In the genomic region with DNA sequence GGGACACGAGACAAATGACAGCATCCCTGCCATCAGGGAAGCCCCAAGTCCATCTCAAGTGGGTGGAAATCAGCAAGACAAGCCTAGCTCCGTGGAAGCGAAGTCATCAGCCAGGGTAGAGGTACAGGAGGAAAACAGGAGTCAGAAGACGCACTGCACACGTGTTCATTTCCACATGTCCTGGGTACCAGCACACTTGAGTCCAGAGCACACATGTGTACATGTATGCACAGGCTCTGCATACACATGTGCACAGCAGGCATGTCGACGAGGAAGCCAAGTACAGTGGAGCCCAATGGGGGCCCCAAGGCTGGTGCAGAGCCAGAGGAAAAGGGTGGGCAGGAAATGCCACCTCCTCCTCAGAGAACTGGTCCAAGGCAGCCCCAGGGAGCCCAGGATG, we compare ENCODE assay signal across 19 cellular contexts.
"Had no signal": no experiment of that assay in that cellular context is flagged by ENCODE, and none has a peak within 500 bp of the region (broad histone marks: within the 10 kb centered on the region; RNA-seq: fewer than 3 reads in every experiment).

No MANE protein-coding gene starts in this region.

- H3K4me1 ChIP-seq: foreskin keratinocyte, stomach, transverse colon had no signal

- H3K4me3 Mint-ChIP-seq: dendritic cell treated with granulocyte-macrophage colony-stimulating factor and Interleukin-4, amounts not matched to agents 40 ng/mL and 50 ng/mL, for 4 days; effector memory CD8-positive, alpha-beta T cell; naive B cell; nephron had no signal

- H3K27me3 Mint-ChIP-seq: naive B cell had no signal

- H3K9me3 Mint-ChIP-seq: dendritic cell treated with granulocyte-macrophage colony-stimulating factor and Interleukin-4, amounts not matched to agents 40 ng/mL and 50 ng/mL, for 4 days; effector memory CD8-positive, alpha-beta T cell; nephron had no signal

- H3K4me3 ChIP-seq: heart left ventricle, stomach, thoracic aorta, transverse colon had no signal

- DNase-seq: effector memory CD8-positive, alpha-beta T cell; erythroblast; foreskin keratinocyte; heart left ventricle; hippocampal formation; left colon; mesendoderm; naive B cell; posterior cingulate gyrus; small intestine; stimulated activated CD4-positive, alpha-beta T cell treated with anti-CD3 and anti-CD28 coated beads, Interleukin-12 subunit alpha, Interleukin-12 subunit beta, amount 100 ng/mL, for 4 hours; stimulated activated naive CD4-positive, alpha-beta T cell; stomach; substantia nigra; transverse colon had no signal

- H3K9me3 ChIP-seq: heart left ventricle, neutrophil, stomach, thoracic aorta, transverse colon had no signal

- H3K36me3 Mint-ChIP-seq: naive B cell had no signal

- H3K36me3 ChIP-seq: heart left ventricle, neutrophil, stomach, thoracic aorta, transverse colon had no signal

- ATAC-seq: effector memory CD8-positive, alpha-beta T cell; foreskin keratinocyte; heart left ventricle; left colon had no signal

- H3K27ac ChIP-seq: foreskin keratinocyte, heart left ventricle, neutrophil, stomach, thoracic aorta, transverse colon had no signal

- H3K27me3 ChIP-seq: foreskin keratinocyte, heart left ventricle, neutrophil, stomach, transverse colon had no signal

- H3K27ac Mint-ChIP-seq: dendritic cell treated with granulocyte-macrophage colony-stimulating factor and Interleukin-4, amounts not matched to agents 40 ng/mL and 50 ng/mL, for 4 days; effector memory CD8-positive, alpha-beta T cell; naive B cell had no signal

- H3K4me1 Mint-ChIP-seq: naive B cell had no signal
